In the genomic region with DNA sequence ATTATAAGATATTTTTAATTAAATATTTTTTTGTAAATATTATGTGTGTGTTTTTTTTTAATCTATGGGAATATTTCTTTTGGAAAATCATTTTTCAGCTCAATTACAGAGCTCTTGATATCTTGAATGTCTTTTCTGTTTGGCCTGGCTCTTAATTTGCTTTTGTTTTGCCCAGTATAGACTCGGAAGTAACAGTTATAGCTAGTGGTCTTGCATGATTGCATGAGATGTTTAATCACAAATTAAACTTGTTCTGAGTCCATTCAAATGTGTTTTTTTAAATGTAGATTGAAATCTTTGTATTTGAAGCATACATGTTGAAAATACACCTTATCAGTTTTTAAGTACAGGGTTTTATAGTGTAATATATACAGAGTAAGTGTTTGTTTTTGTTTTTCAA, we compare ENCODE assay signal across 14 cellular contexts. TPM values are rescaled to one million over a fixed set of nuclear protein-coding genes. Genes with fewer than 3 reads are reported as not detected.
DNase-seq lines count a peak whose midpoint lies in the region; ATAC-seq, FAIRE-seq and TF ChIP-seq lines count a peak whose summit lies in the region.
"Had no signal": no experiment of that assay in that cellular context is flagged by ENCODE, and none has a peak within 500 bp of the region (broad histone marks: within the 10 kb centered on the region; RNA-seq: fewer than 3 reads in every experiment).

No MANE protein-coding gene starts in this region.

- TF ChIP-seq POLR2A in prostate gland (IDR thresholded peaks at IDR 0.05), result no peak

- H3K27me3 Mint-ChIP-seq in activated T-helper 2 cell treated with anti-CD3 and anti-CD28 coated beads, Interferon-gamma antibody, Interleukin-2, Interleukin-4, amounts not matched to agents 10 μg/mL and 5 μg/mL and 100 μg/mL, durations not matched to agents 14 hours and 24 hours and 36 hours (ENCODE audit: low read depth), result peaks cover 54% of the 10 kb centered on the region
- peaks cover 51 to 61% (median 55%) of the 10 kb centered on the region in 5 donors for H3K27me3 Mint-ChIP-seq in naive thymus-derived CD4-positive, alpha-beta T cell

- DNase-seq in NCI-H69 (lab: John Stamatoyannopoulos, UW) (peak; percentile 28), frontal cortex (ENCODE audit: low spot score in 2 of 2) (no peak), prostate gland (ENCODE audit: low spot score) (no peak), NCI-H1092 treated with DMSO at 0.1 percent for 48 hours (lab: John Stamatoyannopoulos, UW) (no peak), BE2C (no peak)
- DNase-seq in activated T-helper 2 cell treated with anti-CD3 and anti-CD28 coated beads, Interferon-gamma antibody, Interleukin-2, Interleukin-4, amounts not matched to agents 10 μg/mL and 5 μg/mL and 100 μg/mL, durations not matched to agents 14 hours and 24 hours and 36 hours (ENCODE audit: low spot score), result no peak
- no peak for DNase-seq in naive thymus-derived CD4-positive, alpha-beta T cell
- DNase-seq: activated CD8-positive, alpha-beta memory T cell treated with anti-CD3 and anti-CD28 coated beads, Interleukin-2, amount 50 U/mL, for 4 hours; Caco-2; NCI-H1092; T-helper 9 cell had no signal

- intact Hi-C loops in prostate gland (cut with DNase I), result loop anchor here (10.0 kb wide), 1 partner anchor 845 kb away; no protein-coding TSS in a partner anchor
- intact Hi-C loops in activated T-helper 2 cell treated with anti-CD3 and anti-CD28 coated beads, Interferon-gamma antibody, Interleukin-2, Interleukin-4, amounts not matched to agents 10 μg/mL and 5 μg/mL and 100 μg/mL, durations not matched to agents 14 hours and 24 hours and 36 hours (cut with micrococcal nuclease), result loop anchor here (10.0 kb wide), 1 partner anchor 1755 kb away; a partner anchor contains a TSS
- intact Hi-C loops in naive thymus-derived CD4-positive, alpha-beta T cell (cut with micrococcal nuclease), result no loop called here

- H3K36me3 Mint-ChIP-seq in activated T-helper 2 cell treated with anti-CD3 and anti-CD28 coated beads, Interferon-gamma antibody, Interleukin-2, Interleukin-4, amounts not matched to agents 10 μg/mL and 5 μg/mL and 100 μg/mL, durations not matched to agents 14 hours and 24 hours and 36 hours (ENCODE audit: low read depth), result peaks cover 3% of the 10 kb centered on the region
- no peaks in the 10 kb centered on the region for H3K36me3 Mint-ChIP-seq in naive thymus-derived CD4-positive, alpha-beta T cell
- H3K36me3 Mint-ChIP-seq: stimulated activated effector memory CD8-positive, alpha-beta T cell treated with anti-CD3 and anti-CD28 coated beads, Interleukin-12 subunit alpha, Interleukin-12 subunit beta, amount 100 ng/mL, for 72 hours had no signal

- CTCF ChIA-PET in naive thymus-derived CD4-positive, alpha-beta T cell (lab: Charles Lee), result no interaction called here

- H3K9me3 Mint-ChIP-seq in activated T-helper 2 cell treated with anti-CD3 and anti-CD28 coated beads, Interferon-gamma antibody, Interleukin-2, Interleukin-4, amounts not matched to agents 10 μg/mL and 5 μg/mL and 100 μg/mL, durations not matched to agents 14 hours and 24 hours and 36 hours, result no peaks in the 10 kb centered on the region
- H3K9me3 Mint-ChIP-seq in naive thymus-derived CD4-positive, alpha-beta T cell, result peaks cover 0 to 10% (median 0%) of the 10 kb centered on the region in 11 donors
- H3K9me3 Mint-ChIP-seq: stimulated activated effector memory CD8-positive, alpha-beta T cell treated with anti-CD3 and anti-CD28 coated beads, Interleukin-12 subunit alpha, Interleukin-12 subunit beta, amount 100 ng/mL, for 72 hours had no signal

- peaks cover 2% of the 10 kb centered on the region for H3K4me1 Mint-ChIP-seq in activated T-helper 2 cell treated with anti-CD3 and anti-CD28 coated beads, Interferon-gamma antibody, Interleukin-2, Interleukin-4, amounts not matched to agents 10 μg/mL and 5 μg/mL and 100 μg/mL, durations not matched to agents 14 hours and 24 hours and 36 hours (ENCODE audit: low read depth)
- peaks cover 0 to 14% (median 10%) of the 10 kb centered on the region in 7 donors for H3K4me1 Mint-ChIP-seq in naive thymus-derived CD4-positive, alpha-beta T cell
- H3K4me1 Mint-ChIP-seq: stimulated activated effector memory CD8-positive, alpha-beta T cell treated with anti-CD3 and anti-CD28 coated beads, Interleukin-12 subunit alpha, Interleukin-12 subunit beta, amount 100 ng/mL, for 72 hours had no signal

- peak overlapping the region in 1 of 2 donors; percentile 89 for H3K27ac ChIP-seq in prostate gland
- no peak overlapping the region for H3K27ac ChIP-seq in naive thymus-derived CD4-positive, alpha-beta T cell (ENCODE audit: low read depth, low read length)
- H3K27ac ChIP-seq: HL-60 had no signal

- H3K36me3 ChIP-seq in prostate gland (no peaks in the 10 kb centered on the region), BE2C (no peaks in the 10 kb centered on the region)
- H3K36me3 ChIP-seq in naive thymus-derived CD4-positive, alpha-beta T cell (ENCODE audit: control insufficient read depth in 2 of 3, insufficient read depth in 3 of 3, low read length in 3 of 3), result no peaks in the 10 kb centered on the region

- H3K27me3 ChIP-seq in prostate gland (replicated peaks; ENCODE audit: insufficient read depth) (no peaks in the 10 kb centered on the region), BE2C (peaks cover 94% of the 10 kb centered on the region)
- H3K27me3 ChIP-seq in naive thymus-derived CD4-positive, alpha-beta T cell (ENCODE audit: control insufficient read depth in 2 of 2, insufficient read depth in 2 of 2, low read length in 2 of 2), result no peaks in the 10 kb centered on the region

- TF ChIP-seq CTCF in prostate gland (IDR thresholded peaks at IDR 0.05), result no peak
- TF ChIP-seq CTCF in BE2C (IDR thresholded peaks at IDR 0.05; ENCODE audit: low read depth, low read length), result no peak

- FAIRE-seq in G401.6 (lab: Jason Lieb, UNC), result peak; percentile 72
- FAIRE-seq in frontal cortex (lab: Jason Lieb, UNC), result peak; percentile 89

- POLR2A ChIA-PET in naive thymus-derived CD4-positive, alpha-beta T cell (lab: Charles Lee), result no interaction called here

- H3K27ac Mint-ChIP-seq in activated T-helper 2 cell treated with anti-CD3 and anti-CD28 coated beads, Interferon-gamma antibody, Interleukin-2, Interleukin-4, amounts not matched to agents 10 μg/mL and 5 μg/mL and 100 μg/mL, durations not matched to agents 14 hours and 24 hours and 36 hours, result no peak overlapping the region
- H3K27ac Mint-ChIP-seq in naive thymus-derived CD4-positive, alpha-beta T cell, result no peak overlapping the region
- H3K27ac Mint-ChIP-seq: stimulated activated effector memory CD8-positive, alpha-beta T cell treated with anti-CD3 and anti-CD28 coated beads, Interleukin-12 subunit alpha, Interleukin-12 subunit beta, amount 100 ng/mL, for 72 hours had no signal

- no peak overlapping the region for H3K4me3 Mint-ChIP-seq in activated T-helper 2 cell treated with anti-CD3 and anti-CD28 coated beads, Interferon-gamma antibody, Interleukin-2, Interleukin-4, amounts not matched to agents 10 μg/mL and 5 μg/mL and 100 μg/mL, durations not matched to agents 14 hours and 24 hours and 36 hours (ENCODE audit: low read depth)
- H3K4me3 Mint-ChIP-seq in naive thymus-derived CD4-positive, alpha-beta T cell, result no peak overlapping the region
- H3K4me3 Mint-ChIP-seq: stimulated activated effector memory CD8-positive, alpha-beta T cell treated with anti-CD3 and anti-CD28 coated beads, Interleukin-12 subunit alpha, Interleukin-12 subunit beta, amount 100 ng/mL, for 72 hours had no signal

- H3K4me3 ChIP-seq in prostate gland (peak overlapping the region; percentile 68 to 73), BE2C (ENCODE audit: low read depth, low read length) (no peak overlapping the region)
- H3K4me3 ChIP-seq in naive thymus-derived CD4-positive, alpha-beta T cell (ENCODE audit: low read length), result no peak overlapping the region

- 33% methylated on average over 1 of the region's 1 CpG for WGBS in prostate gland

- no peaks in the 10 kb centered on the region for H3K9me3 ChIP-seq in prostate gland
- no peaks in the 10 kb centered on the region for H3K9me3 ChIP-seq in naive thymus-derived CD4-positive, alpha-beta T cell (ENCODE audit: control insufficient read depth in 2 of 3, low read length in 3 of 3)
- H3K9me3 ChIP-seq in BE2C, result no peaks in the 10 kb centered on the region
- H3K9me3 ChIP-seq: Caco-2 had no signal

- H3K4me1 ChIP-seq in prostate gland (replicated peaks) (no peaks in the 10 kb centered on the region), BE2C (peaks cover 4% of the 10 kb centered on the region; the same call in 1 of the 2 replicates)
- no peaks in the 10 kb centered on the region for H3K4me1 ChIP-seq in naive thymus-derived CD4-positive, alpha-beta T cell (ENCODE audit: control insufficient read depth in 2 of 2, insufficient read depth in 2 of 2, low read length in 2 of 2)

- no peak for ATAC-seq in naive thymus-derived CD4-positive, alpha-beta T cell
- ATAC-seq: stimulated activated effector memory CD8-positive, alpha-beta T cell treated with anti-CD3 and anti-CD28 coated beads, Interleukin-12 subunit alpha, Interleukin-12 subunit beta, amount 100 ng/mL, for 72 hours had no signal

RNA-seq across cellular contexts. Expression of a gene that starts 2.6 kb away (rescaled TPM):
- 123 TPM for total RNA-seq in frontal cortex
- 10 to 100 TPM; 63.6 to 69.1 TPM for total RNA-seq in prostate gland
- total RNA-seq in activated T-helper 2 cell treated with anti-CD3 and anti-CD28 coated beads, Interferon-gamma antibody, Interleukin-2, Interleukin-4, amounts not matched to agents 10 μg/mL and 5 μg/mL and 100 μg/mL, durations not matched to agents 14 hours and 24 hours and 36 hours, result not detected in 2 replicates
- total RNA-seq in naive thymus-derived CD4-positive, alpha-beta T cell, result not detected
- polyA plus RNA-seq in naive thymus-derived CD4-positive, alpha-beta T cell, result not detected
- polyA plus RNA-seq in BE2C (2012; ENCODE audit: insufficient read depth, insufficient read length, low read depth), result 0.25 TPM
- total RNA-seq: Caco-2 had no signal

Comparison
In these comparisons a context has a peak if more than half of its experiments do, and no peak if none do; other contexts are left out.
1. H3K4me3 ChIP-seq: peak in prostate gland (2 of 2); none in naive thymus-derived CD4-positive, alpha-beta T cell (single experiment) and BE2C (single experiment).
2. RNA of a gene that starts 2.6 kb away (total RNA-seq): 123 TPM in frontal cortex (single experiment) and 63.6 to 69.1 TPM in prostate gland; not detected in activated T-helper 2 cell treated with anti-CD3 and anti-CD28 coated beads, Interferon-gamma antibody, Interleukin-2, Interleukin-4, amounts not matched to agents 10 μg/mL and 5 μg/mL and 100 μg/mL, durations not matched to agents 14 hours and 24 hours and 36 hours and not detected in naive thymus-derived CD4-positive, alpha-beta T cell; every median in the first group is over 10 times any median in the second.
3. intact Hi-C loops: an anchor here in prostate gland (10.0 kb wide) and activated T-helper 2 cell treated with anti-CD3 and anti-CD28 coated beads, Interferon-gamma antibody, Interleukin-2, Interleukin-4, amounts not matched to agents 10 μg/mL and 5 μg/mL and 100 μg/mL, durations not matched to agents 14 hours and 24 hours and 36 hours (10.0 kb wide); none called in naive thymus-derived CD4-positive, alpha-beta T cell.